ENCODE assay signal across 8 cellular contexts in genomic region chr1:22416555-22417454, GRCh38. TPM values are rescaled to one million over a fixed set of nuclear protein-coding genes. Genes with fewer than 3 reads are reported as not detected.
A peak's percentile ranks its signal among the peaks of the same experiment; 100 is the strongest.
DNase-seq lines count a peak whose midpoint lies in the region; ATAC-seq and TF ChIP-seq lines count a peak whose summit lies in the region.

No MANE protein-coding gene starts in this region.

- TF ChIP-seq CTCF in heart left ventricle (IDR thresholded peaks at IDR 0.05) = peak; percentile 68 to 83 (median 74)
- TF ChIP-seq CTCF in vagina (IDR thresholded peaks at IDR 0.05) = peak; percentile 18 to 49 (median 41)

- H3K27me3 ChIP-seq in heart left ventricle (peaks cover 0 to 30% (median 0%) of the 10 kb centered on the region in 9 donors), vagina (no peaks in the 10 kb centered on the region)

- DNase-seq in GM04504 (ENCODE audit: low read depth) (peak; percentile 39), NCI-H1105 treated with DMSO at 0.1 percent for 48 hours (lab: John Stamatoyannopoulos, UW) (peak; percentile 75), SKM-1 (lab: John Stamatoyannopoulos, UW; ENCODE audit: unreplicated experiment) (peak; percentile 28), heart left ventricle (peak; percentile 50 to 83 (median 69)), pulmonary artery endothelial cell (ENCODE audit: low read depth, low spot score) (peak; percentile 27), vagina (ENCODE audit: extremely low spot score in 2 of 2) (no peak)
- peak; percentile 70 for DNase-seq in activated naive CD4-positive, alpha-beta T cell treated with anti-CD3 and anti-CD28 coated beads, Interleukin-2, amount 50 U/mL, for 16 hours

- H3K4me1 ChIP-seq in heart left ventricle = peaks cover 0 to 23% (median 7%) of the 10 kb centered on the region in 12 donors
- peaks cover 5% of the 10 kb centered on the region for H3K4me1 ChIP-seq in vagina

- ATAC-seq in heart left ventricle = peak; percentile 21 to 60 (median 59)
- ATAC-seq in HG03460 (IDR thresholded peaks at IDR 0.05; ENCODE audit: unreplicated experiment) = no peak

- no peaks in the 10 kb centered on the region for H3K9me3 ChIP-seq in heart left ventricle
- H3K9me3 ChIP-seq in vagina = no peaks in the 10 kb centered on the region

- H3K36me3 ChIP-seq in heart left ventricle = no peaks in the 10 kb centered on the region
- no peaks in the 10 kb centered on the region for H3K36me3 ChIP-seq in vagina

- intact Hi-C loops in heart left ventricle (cut with DNase I) = loop anchor here in 8 of 10 donors (5.0 to 10.0 kb wide), 6 partner anchors 282 to 742 kb away; no protein-coding TSS in a partner anchor
- intact Hi-C loops in vagina (cut with DNase I) = loop anchor here (5.0 kb wide), 1 partner anchor 225 kb away; the partner anchor contains the start of gene C1QC

- no peak overlapping the region for H3K4me3 ChIP-seq in heart left ventricle
- H3K4me3 ChIP-seq in vagina = no peak overlapping the region

- H3K27ac ChIP-seq in heart left ventricle (no peak overlapping the region), vagina (no peak overlapping the region)

- no peak for TF ChIP-seq POLR2A in heart left ventricle (IDR thresholded peaks at IDR 0.05)
- TF ChIP-seq POLR2A in vagina (IDR thresholded peaks at IDR 0.05) = no peak

- 16 to 37% (median 18%) methylated on average over 6 to 13 of the region's 13 CpGs for WGBS in heart left ventricle, 4 donors

RNA-seq across cellular contexts. Expression of gene ZBTB40, which starts 34.8 kb away (rescaled TPM):
- total RNA-seq in heart left ventricle (10 to 100 TPM in 8 of 9 donors, 1 to 10 TPM in 1; 9.7 to 17.7 (median 15.2) TPM), pulmonary artery endothelial cell (8.7 and 17.2 TPM in 2 replicates), vagina (14.7 TPM)
- 1 to 10 TPM; 4.6 to 7.4 TPM for polyA plus RNA-seq in heart left ventricle

Comparison
In these comparisons a context has a peak if more than half of its experiments do, and no peak if none do; other contexts are left out.
1. DNase-seq: peak in GM04504 (single experiment), NCI-H1105 treated with DMSO at 0.1 percent for 48 hours (single experiment), SKM-1 (single experiment), activated naive CD4-positive, alpha-beta T cell treated with anti-CD3 and anti-CD28 coated beads, Interleukin-2, amount 50 U/mL, for 16 hours (single experiment), heart left ventricle (5 of 5) and pulmonary artery endothelial cell (single experiment); none in vagina (0 of 2).